ENCODE assay signal across 14 cellular contexts in genomic region chr9:7376838-7377237, GRCh38.
DNase-seq lines count a peak whose midpoint lies in the region; ATAC-seq and TF ChIP-seq lines count a peak whose summit lies in the region.
"Had no signal": no experiment of that assay in that cellular context is flagged by ENCODE, and none has a peak within 500 bp of the region (broad histone marks: within the 10 kb centered on the region; RNA-seq: fewer than 3 reads in every experiment).

No MANE protein-coding gene starts in this region.

- peaks cover 13% of the 10 kb centered on the region for H3K9me3 ChIP-seq in A673 (ENCODE audit: low read depth, low read length, poor library complexity, severe bottlenecking)
- H3K9me3 ChIP-seq in SK-N-MC (ENCODE audit: low read depth, low read length), result no peaks in the 10 kb centered on the region

- intact Hi-C loops in A673 (cut with micrococcal nuclease; ENCODE audit: unreplicated experiment), result no loop called here

- ATAC-seq in GM18517 (IDR thresholded peaks at IDR 0.05; ENCODE audit: unreplicated experiment), result no peak

- H3K27ac ChIP-seq in A673 (ENCODE audit: low read depth, low read length, poor library complexity, severe bottlenecking), result peak overlapping the region; percentile 75
- H3K27ac ChIP-seq in SK-N-MC, result peak overlapping the region; percentile 83
- H3K27ac ChIP-seq: RWPE1 had no signal

- POLR2A ChIA-PET in A673 (lab: Charles Lee; ENCODE audit: low non-redundant PET), result interaction anchor here (0.6 kb wide), 1 partner anchor 77 kb away, joined by 3 read pairs; no protein-coding TSS in a partner anchor

- H3K36me3 ChIP-seq in A673 (ENCODE audit: insufficient read depth, low read length, poor library complexity, severe bottlenecking) (no peaks in the 10 kb centered on the region), SK-N-MC (ENCODE audit: insufficient read depth, low read length) (no peaks in the 10 kb centered on the region)

- CTCF ChIA-PET in A673 (lab: Charles Lee), result interaction anchor here (1.1 kb wide), 1 partner anchor 18 kb away, joined by 4 read pairs; no protein-coding TSS in a partner anchor

- no peak overlapping the region for H3K9ac ChIP-seq in SK-N-MC (ENCODE audit: insufficient read length)

- peaks cover 26% of the 10 kb centered on the region for H3K4me1 ChIP-seq in A673 (ENCODE audit: insufficient read depth, low read length, poor library complexity, severe bottlenecking)

- BruUV-seq in A673 (replicated peaks; lab: Mats Ljungman, UMichigan), result no TSS peak

- DNase-seq in A673 (ENCODE audit: low spot score) (peak; percentile 93), EH (ENCODE audit: low read depth) (peak; percentile 6), SK-N-MC (ENCODE audit: low read depth, low spot score) (peak; percentile 89), fibroblast of the conjunctiva (ENCODE audit: low read depth) (peak; percentile 35), NCI-H2107 (lab: John Stamatoyannopoulos, UW) (no peak), superior temporal gyrus (ENCODE audit: extremely low spot score) (no peak)
- DNase-seq: CD4-positive, alpha-beta T cell; GOT3; KG1; NCI-H1694; NCI-H2227 treated with DMSO at 0.1 percent for 48 hours; NCI-H526 treated with DMSO at 0.1 percent for 48 hours had no signal

- H3K4me3 ChIP-seq in A673 (ENCODE audit: low read depth, low read length, poor library complexity, severe bottlenecking) (no peak overlapping the region), SK-N-MC (peak overlapping the region; percentile 58)

- no peak for TF ChIP-seq CTCF in A673 (conservative IDR thresholded peaks at IDR 0.05; ENCODE audit: low read depth, low read length)

- H3K27me3 ChIP-seq in A673 (replicated peaks; ENCODE audit: insufficient read depth, low read depth, low read length, poor library complexity), result no peaks in the 10 kb centered on the region

Comparison
In these comparisons a context has a peak if more than half of its experiments do, and no peak if none do; other contexts are left out.
1. DNase-seq: peak in A673 (single experiment), EH (single experiment), SK-N-MC (single experiment) and fibroblast of the conjunctiva (single experiment); none in NCI-H2107 (single experiment) and superior temporal gyrus (single experiment).